21 cellular contexts compared by ENCODE assay signal in genomic region chr11:25910090-25910489, GRCh38.
DNase-seq lines count a peak whose midpoint lies in the region; FAIRE-seq and TF ChIP-seq lines count a peak whose summit lies in the region.
"Had no signal": no experiment of that assay in that cellular context is flagged by ENCODE, and none has a peak within 500 bp of the region (broad histone marks: within the 10 kb centered on the region; RNA-seq: fewer than 3 reads in every experiment).

No MANE protein-coding gene starts in this region.

- CTCF ChIA-PET in MCF 10A (lab: Yijun Ruan, JAX) = no interaction called here

- BruUV-seq in MCF 10A (replicated peaks; lab: Mats Ljungman, UMichigan) = no TSS peak

- H3K4me3 Mint-ChIP-seq in MCF 10A (ENCODE audit: unreplicated experiment) = no peak overlapping the region
- H3K4me3 Mint-ChIP-seq: nephron progenitor cell had no signal

- no peak overlapping the region for H3K27ac ChIP-seq in breast epithelium
- no peak overlapping the region for H3K27ac ChIP-seq in epithelial cell of prostate
- H3K27ac ChIP-seq in small intestine (ENCODE audit: low read depth in 1 of 2, low read length in 1 of 2) = no peak overlapping the region
- H3K27ac ChIP-seq: ascending aorta, C4-2B, esophagus squamous epithelium, left lung, tibial artery had no signal

- WGBS in small intestine, 3 donors = 14 to 43% (median 21%) methylated on average over 1 of the region's 1 CpG

- no peak overlapping the region for H3K27ac Mint-ChIP-seq in MCF 10A (ENCODE audit: low read depth, unreplicated experiment)
- H3K27ac Mint-ChIP-seq: activated naive CD4-positive, alpha-beta T cell treated with anti-CD3 and anti-CD28 coated beads, Interleukin-2, amount 50 U/mL, for 72 hours; nephron progenitor cell had no signal

- no peak for TF ChIP-seq POLR2A in breast epithelium (IDR thresholded peaks at IDR 0.05)

- POLR2A ChIA-PET in MCF 10A (lab: Yijun Ruan, JAX) = no interaction called here

- TF ChIP-seq CTCF in MCF 10A (IDR thresholded peaks at IDR 0.05; ENCODE audit: unreplicated experiment) (no peak), breast epithelium (IDR thresholded peaks at IDR 0.05) (no peak)

- H3K27me3 Mint-ChIP-seq in MCF 10A (ENCODE audit: insufficient read depth, unreplicated experiment) = no peaks in the 10 kb centered on the region

- no peaks in the 10 kb centered on the region for H3K4me1 Mint-ChIP-seq in MCF 10A (ENCODE audit: insufficient read depth, unreplicated experiment)
- H3K4me1 Mint-ChIP-seq: nephron progenitor cell had no signal

- H3K36me3 ChIP-seq in breast epithelium = no peaks in the 10 kb centered on the region
- H3K36me3 ChIP-seq in small intestine (ENCODE audit: control insufficient read depth in 2 of 2, insufficient read depth in 2 of 2, low read length in 2 of 2) = no peaks in the 10 kb centered on the region
- H3K36me3 ChIP-seq: ascending aorta, esophagus squamous epithelium, left lung, tibial artery had no signal

- peaks cover under 1% of the 10 kb centered on the region for H3K9me3 Mint-ChIP-seq in MCF 10A (ENCODE audit: unreplicated experiment)
- H3K9me3 Mint-ChIP-seq: nephron progenitor cell had no signal

- H3K27me3 ChIP-seq in breast epithelium (no peaks in the 10 kb centered on the region), small intestine (ENCODE audit: control insufficient read depth in 2 of 2, insufficient read depth in 2 of 2, low read length in 2 of 2) (no peaks in the 10 kb centered on the region)
- H3K27me3 ChIP-seq: ascending aorta, esophagus squamous epithelium, left lung, tibial artery had no signal

- no peaks in the 10 kb centered on the region for H3K36me3 Mint-ChIP-seq in MCF 10A (ENCODE audit: insufficient read depth, unreplicated experiment)
- H3K36me3 Mint-ChIP-seq: activated naive CD4-positive, alpha-beta T cell treated with anti-CD3 and anti-CD28 coated beads, Interleukin-2, amount 50 U/mL, for 72 hours had no signal

- H3K4me3 ChIP-seq in breast epithelium (no peak overlapping the region), small intestine (ENCODE audit: low read depth in 1 of 2, low read length in 2 of 2) (no peak overlapping the region)
- H3K4me3 ChIP-seq: ascending aorta, esophagus squamous epithelium, left lung, tibial artery had no signal

- DNase-seq in MCF 10A (ENCODE audit: unreplicated experiment) (peak; percentile 1), breast epithelium (ENCODE audit: low spot score in 2 of 2) (no peak), NCI-H2227 (lab: John Stamatoyannopoulos, UW; ENCODE audit: unreplicated experiment) (peak; percentile 24), epithelial cell of prostate (ENCODE audit: low read depth, low spot score) (peak; percentile 31), small intestine (peak; percentile 77), NCI-H1092 treated with DMSO at 0.1 percent for 48 hours (lab: John Stamatoyannopoulos, UW) (no peak)
- no peak for DNase-seq in activated naive CD4-positive, alpha-beta T cell (lab: John Stamatoyannopoulos, UW)
- DNase-seq in activated effector memory CD4-positive, alpha-beta T cell treated with anti-CD3 and anti-CD28 coated beads, Interleukin-2, amount 50 U/mL, for 16 hours = no peak
- DNase-seq: activated CD8-positive, alpha-beta memory T cell treated with anti-CD3 and anti-CD28 coated beads for 24 hours; activated T-cell treated with anti-CD3 and anti-CD28 coated beads, Interleukin-2, amount 50 U/mL, for 48 hours; DND-41; esophagus squamous epithelium; left lung; NCI-H1694; nephron progenitor cell; stimulated activated naive CD8-positive, alpha-beta T cell treated with anti-CD3 and anti-CD28 coated beads, Interleukin-15, Interleukin-2, amounts not matched to agents 100 U/mL and 50 U/mL, for 24 hours; T1000; tibial artery had no signal

- intact Hi-C loops in MCF 10A (cut with micrococcal nuclease) (no loop called here), breast epithelium (cut with DNase I; ENCODE audit: low total_unique reads) (no loop called here)

- H3K4me1 ChIP-seq in breast epithelium (no peaks in the 10 kb centered on the region), small intestine (ENCODE audit: control insufficient read depth in 2 of 2, insufficient read depth in 1 of 2, low read depth in 1 of 2, low read length in 1 of 2) (no peaks in the 10 kb centered on the region)
- H3K4me1 ChIP-seq: ascending aorta, esophagus squamous epithelium, left lung, tibial artery had no signal

- H3K9me3 ChIP-seq in breast epithelium = no peaks in the 10 kb centered on the region
- H3K9me3 ChIP-seq in small intestine (ENCODE audit: control insufficient read depth, low read depth) = no peaks in the 10 kb centered on the region
- H3K9me3 ChIP-seq: ascending aorta, esophagus squamous epithelium, tibial artery had no signal

- FAIRE-seq in small intestine (lab: Jason Lieb, UNC) = no peak

Comparison
In these comparisons a context has a peak if more than half of its experiments do, and no peak if none do; other contexts are left out.
1. DNase-seq: peak in MCF 10A (single experiment), NCI-H2227 (single experiment), epithelial cell of prostate (single experiment) and small intestine (single experiment); none in breast epithelium (0 of 2), NCI-H1092 treated with DMSO at 0.1 percent for 48 hours (single experiment), activated naive CD4-positive, alpha-beta T cell (0 of 4) and activated effector memory CD4-positive, alpha-beta T cell treated with anti-CD3 and anti-CD28 coated beads, Interleukin-2, amount 50 U/mL, for 16 hours (single experiment).